10 cellular contexts compared by ENCODE assay signal in genomic region chr5:145689235-145689634, GRCh38.
DNase-seq lines count a peak whose midpoint lies in the region; ATAC-seq and TF ChIP-seq lines count a peak whose summit lies in the region.
"Had no signal": no experiment of that assay in that cellular context is flagged by ENCODE, and none has a peak within 500 bp of the region (broad histone marks: within the 10 kb centered on the region; RNA-seq: fewer than 3 reads in every experiment).

No MANE protein-coding gene starts in this region.

- no peaks in the 10 kb centered on the region for H3K27me3 Mint-ChIP-seq in naive thymus-derived CD4-positive, alpha-beta T cell

- H3K9me3 Mint-ChIP-seq in naive thymus-derived CD4-positive, alpha-beta T cell: peaks cover 0 to 2% (median 0%) of the 10 kb centered on the region in 11 donors

- no peak overlapping the region for H3K27ac ChIP-seq in naive thymus-derived CD4-positive, alpha-beta T cell (ENCODE audit: low read depth, low read length)
- no peak overlapping the region for H3K27ac ChIP-seq in esophagus muscularis mucosa (replicated peaks in 1 of 4)

- no peaks in the 10 kb centered on the region for H3K27me3 ChIP-seq in naive thymus-derived CD4-positive, alpha-beta T cell (ENCODE audit: control insufficient read depth in 2 of 2, insufficient read depth in 2 of 2, low read length in 2 of 2)
- H3K27me3 ChIP-seq in MG63: no peaks in the 10 kb centered on the region
- H3K27me3 ChIP-seq in esophagus muscularis mucosa: no peaks in the 10 kb centered on the region

- no peaks in the 10 kb centered on the region for H3K9me3 ChIP-seq in naive thymus-derived CD4-positive, alpha-beta T cell (ENCODE audit: control insufficient read depth in 2 of 3, low read length in 3 of 3)
- no peaks in the 10 kb centered on the region for H3K9me3 ChIP-seq in MG63
- H3K9me3 ChIP-seq in esophagus muscularis mucosa: no peaks in the 10 kb centered on the region

- no peaks in the 10 kb centered on the region for H3K36me3 ChIP-seq in naive thymus-derived CD4-positive, alpha-beta T cell (ENCODE audit: control insufficient read depth in 2 of 3, insufficient read depth in 3 of 3, low read length in 3 of 3)
- H3K36me3 ChIP-seq in MG63 (no peaks in the 10 kb centered on the region), esophagus muscularis mucosa (no peaks in the 10 kb centered on the region)

- no peak overlapping the region for H3K27ac Mint-ChIP-seq in naive thymus-derived CD4-positive, alpha-beta T cell

- no peaks in the 10 kb centered on the region for H3K36me3 Mint-ChIP-seq in naive thymus-derived CD4-positive, alpha-beta T cell

- DNase-seq in MV-4-11 (lab: John Stamatoyannopoulos, UW) (peak; percentile 97), NCI-H2029 (lab: John Stamatoyannopoulos, UW) (no peak), NCI-H2196 (lab: John Stamatoyannopoulos, UW; ENCODE audit: unreplicated experiment) (no peak), MG63 (no peak), esophagus muscularis mucosa (ENCODE audit: extremely low spot score) (no peak)
- DNase-seq in naive thymus-derived CD4-positive, alpha-beta T cell: no peak
- DNase-seq: HCEC 1CT, NCI-H1694 had no signal

- intact Hi-C loops in naive thymus-derived CD4-positive, alpha-beta T cell (cut with micrococcal nuclease): no loop called here
- intact Hi-C loops in esophagus muscularis mucosa (cut with DNase I): loop anchor here (10.0 kb wide), 1 partner anchor 136 kb away; no protein-coding TSS in a partner anchor

- ATAC-seq in GM19023 (IDR thresholded peaks at IDR 0.05; ENCODE audit: unreplicated experiment) (peak; percentile 82), HG02798 (IDR thresholded peaks at IDR 0.05; ENCODE audit: poor library complexity, unreplicated experiment) (peak; percentile 85)
- peak; percentile 88 for ATAC-seq in naive thymus-derived CD4-positive, alpha-beta T cell

- no peak for TF ChIP-seq CTCF in esophagus muscularis mucosa (IDR thresholded peaks at IDR 0.05)

- no peaks in the 10 kb centered on the region for H3K4me1 ChIP-seq in naive thymus-derived CD4-positive, alpha-beta T cell (ENCODE audit: control insufficient read depth in 2 of 2, insufficient read depth in 2 of 2, low read length in 2 of 2)
- H3K4me1 ChIP-seq in esophagus muscularis mucosa: no peaks in the 10 kb centered on the region

- POLR2A ChIA-PET in naive thymus-derived CD4-positive, alpha-beta T cell (lab: Charles Lee): no interaction called here

- CTCF ChIA-PET in naive thymus-derived CD4-positive, alpha-beta T cell (lab: Charles Lee): no interaction called here

- no peak for TF ChIP-seq EP300 in esophagus muscularis mucosa (IDR thresholded peaks at IDR 0.05)

- 69% methylated on average over 3 of the region's 3 CpGs for WGBS in esophagus muscularis mucosa

- TF ChIP-seq POLR2A in esophagus muscularis mucosa (IDR thresholded peaks at IDR 0.05; ENCODE audit: low read depth): no peak

- H3K4me3 Mint-ChIP-seq in naive thymus-derived CD4-positive, alpha-beta T cell: no peak overlapping the region

- H3K4me3 ChIP-seq in naive thymus-derived CD4-positive, alpha-beta T cell (ENCODE audit: low read length): no peak overlapping the region
- H3K4me3 ChIP-seq in MG63: no peak overlapping the region
- H3K4me3 ChIP-seq in esophagus muscularis mucosa: no peak overlapping the region

- peaks cover 0 to 4% (median 0%) of the 10 kb centered on the region in 7 donors for H3K4me1 Mint-ChIP-seq in naive thymus-derived CD4-positive, alpha-beta T cell
